In genomic region chr9:132269704-132270516, GRCh38 we compare ENCODE assay signal across 8 cellular contexts.
DNase-seq lines count a peak whose midpoint lies in the region; ATAC-seq, FAIRE-seq and TF ChIP-seq lines count a peak whose summit lies in the region.
"Not testable (repeated sequence)": the region's sequence is repeated elsewhere in the genome, so short reads cannot be mapped to it uniquely, and the experiment has no call there.

No MANE protein-coding gene starts in this region.

- peaks cover 66% of the 10 kb centered on the region for H3K36me3 ChIP-seq in Karpas-422 (ENCODE audit: insufficient read depth, low read length)
- peaks cover 53% of the 10 kb centered on the region for H3K36me3 ChIP-seq in SK-N-MC (ENCODE audit: insufficient read depth, low read length)
- H3K36me3 ChIP-seq in GM12878 (ENCODE audit: control insufficient read depth in 2 of 2, insufficient read depth in 2 of 2, low read length in 1 of 2), result peaks cover 14 to 56% of the 10 kb centered on the region in 2 experiments
- peaks cover 81% of the 10 kb centered on the region for H3K36me3 ChIP-seq in left ventricle myocardium inferior
- H3K36me3 ChIP-seq in thyroid gland, result peaks cover 50 to 59% of the 10 kb centered on the region in 2 donors

- intact Hi-C loops in GM12878 (cut with micrococcal nuclease; ENCODE audit: unreplicated experiment); left ventricle myocardium inferior (cut with micrococcal nuclease): not testable (repeated sequence)
- intact Hi-C loops in thyroid gland (cut with DNase I), result loop anchor here (10.0 kb wide), 1 partner anchor 75 kb away; no protein-coding TSS in a partner anchor

- H3K27ac ChIP-seq in Karpas-422 (ENCODE audit: low read length) (peak overlapping the region; percentile 33), SK-N-MC (peak overlapping the region; percentile 44; the same call in 1 of the 2 replicates), left ventricle myocardium inferior (replicated peaks) (peak overlapping the region; percentile 71)
- not testable (repeated sequence) for H3K27ac ChIP-seq in GM12878 (ENCODE audit: control insufficient read depth, insufficient read depth); thyroid gland

- H4K20me1 ChIP-seq in Karpas-422 (ENCODE audit: insufficient read depth, low read depth, low read length); GM12878 (ENCODE audit: control insufficient read depth, insufficient read depth): not testable (repeated sequence)

- not testable (repeated sequence) for H3K79me2 ChIP-seq in Karpas-422 (ENCODE audit: low read length); GM12878 (ENCODE audit: control insufficient read depth, insufficient read depth, low read length)

- peak; percentile 37; the same call in 1 of the 2 replicates for TF ChIP-seq POLR2A in GM12878 (IDR thresholded peaks at IDR 0.05; ENCODE audit: low read depth, low read length)
- TF ChIP-seq POLR2A in thyroid gland (IDR thresholded peaks at IDR 0.05), result not testable (repeated sequence)

- not testable (repeated sequence) for FAIRE-seq in GM12878 (lab: Jason Lieb, UNC)

- WGBS in GM12878 (ENCODE audit: insufficient coverage, insufficient replicate concordance, low lambda C conversion rate, missing lambda C conversion rate), result 76% methylated on average over 10 of the region's 16 CpGs
- 89 to 90% methylated on average over 10 to 11 of the region's 16 CpGs for WGBS in thyroid gland, 2 donors

- TF ChIP-seq EP300 in GM12878 (IDR thresholded peaks at IDR 0.05; ENCODE audit: borderline replicate concordance in 1 of 2, control insufficient read depth in 1 of 2, low read depth in 2 of 2, low read length in 2 of 2), result peak in 1 of 2 experiments; percentile 64; a peak in 1 of 4 replicates

- TF ChIP-seq RAD21 in GM12878 (IDR thresholded peaks at IDR 0.05; ENCODE audit: insufficient read depth, low read depth, low read length), result not testable (repeated sequence)

- not testable (repeated sequence) for H3K9me3 ChIP-seq in Karpas-422 (ENCODE audit: low read length); SK-N-MC (ENCODE audit: low read depth, low read length); GM12878 (replicated peaks; ENCODE audit: control insufficient read depth, insufficient read depth, low read length); left ventricle myocardium inferior (replicated peaks); thyroid gland

- POLR2A ChIA-PET in GM12878 (lab: Charles Lee), result not testable (repeated sequence)

- ATAC-seq in GM12878, result peak; percentile 38

- H3K4me1 ChIP-seq in Karpas-422 (ENCODE audit: low read length); GM12878 (ENCODE audit: control insufficient read depth, insufficient read depth, low read length); thyroid gland: not testable (repeated sequence)
- H3K4me1 ChIP-seq in left ventricle myocardium inferior, result peaks cover 45% of the 10 kb centered on the region

- H3K9me2 ChIP-seq in Karpas-422 (replicated peaks; ENCODE audit: insufficient read depth, low read length), result not testable (repeated sequence)

- in situ Hi-C loops in GM12878 (cut with MboI), result not testable (repeated sequence)

- CTCF ChIA-PET in GM12878 (lab: Yijun Ruan, JAX), result interaction anchor here (0.6 to 5.5 kb wide), 15 partner anchors 8 to 708 kb away, joined by 3 to 29 read pairs (median 4); no protein-coding TSS in a partner anchor

- DNase-seq in DMS53 (lab: John Stamatoyannopoulos, UW) (peak; percentile 97), GM12878 (ENCODE audit: low read depth, low spot score) (peak; percentile 17), renal cortical epithelial cell (ENCODE audit: low read depth) (peak; percentile 79), thyroid gland (peak; percentile 26 to 34)
- DNase-seq in Karpas-422; SK-N-MC (ENCODE audit: low read depth, low spot score); left ventricle myocardium inferior: not testable (repeated sequence)
- peak; percentile 29 for DNase-seq in activated CD8-positive, alpha-beta memory T cell treated with anti-CD3 and anti-CD28 coated beads, Interleukin-2, amount 50 U/mL, for 4 hours

- not testable (repeated sequence) for H3K4me2 ChIP-seq in Karpas-422 (ENCODE audit: low read depth, low read length, poor library complexity, severe bottlenecking); GM12878 (ENCODE audit: control insufficient read depth, insufficient read depth)

- RAD21 ChIA-PET in GM12878 (lab: Charles Lee; ENCODE audit: unreplicated experiment), result interaction anchor here (0.5 kb wide), 1 partner anchor 1286 kb away, joined by 3 read pairs; no protein-coding TSS in a partner anchor

- TF ChIP-seq CTCF in GM12878 (IDR thresholded peaks at IDR 0.05 in 2 of 3, conservative IDR thresholded peaks at IDR 0.05 in 1 of 3; ENCODE audit: control insufficient read depth in 2 of 3, extremely low read depth in 1 of 3, insufficient read depth in 1 of 3, low read depth in 3 of 3, low read length in 3 of 3); left ventricle myocardium inferior (IDR thresholded peaks at IDR 0.05; ENCODE audit: borderline replicate concordance); thyroid gland (IDR thresholded peaks at IDR 0.05): not testable (repeated sequence)

- BruUV-seq in GM12878 (replicated peaks; lab: Mats Ljungman, UMichigan), result not testable (repeated sequence)

- not testable (repeated sequence) for H2AFZ ChIP-seq in Karpas-422 (ENCODE audit: low read length); GM12878 (ENCODE audit: control insufficient read depth, low read depth, low read length)

- not testable (repeated sequence) for H3K9ac ChIP-seq in Karpas-422 (ENCODE audit: low read length); SK-N-MC (ENCODE audit: insufficient read length); GM12878 (ENCODE audit: control insufficient read depth, insufficient read depth, low read length)

- not testable (repeated sequence) for H3K4me3 ChIP-seq in Karpas-422 (ENCODE audit: low read length); SK-N-MC; GM12878; left ventricle myocardium inferior; thyroid gland (replicated peaks in 1 of 3)

- not testable (repeated sequence) for H3K27me3 ChIP-seq in Karpas-422 (ENCODE audit: low read length); GM12878 (replicated peaks in 1 of 2; ENCODE audit: control insufficient read depth in 2 of 2, insufficient read depth in 2 of 2, low read length in 1 of 2); left ventricle myocardium inferior (ENCODE audit: low read depth); thyroid gland

- SMC1A ChIA-PET in GM12878 (lab: Charles Lee; ENCODE audit: uncharacterized antibody, unreplicated experiment), result interaction anchor here (1.0 to 1.4 kb wide), 2 partner anchors 112 to 126 kb away, joined by 3 read pairs; no protein-coding TSS in a partner anchor

TF ChIP-seq in GM12878, 131 proteins besides CTCF, POLR2A, EP300 and RAD21 (continues in another document):
- TF ChIP-seq POLR2AphosphoS5 (IDR thresholded peaks at IDR 0.05; ENCODE audit: low read length) (peak; percentile 49; the same call in 1 of the 2 replicates), NFIC (IDR thresholded peaks at IDR 0.05; ENCODE audit: low read depth, low read length) (peak; percentile 63), BCL3 (IDR thresholded peaks at IDR 0.05; ENCODE audit: borderline replicate concordance, insufficient read depth, low read depth, low read length, poor library complexity, severe bottlenecking) (peak; percentile 91), ATF2 (IDR thresholded peaks at IDR 0.05; ENCODE audit: low read length) (0 out of 2 replicates have a peak, but pooled peaks have one; percentile 22), GABPA (IDR thresholded peaks at IDR 0.05; ENCODE audit: low read depth) (peak; percentile 25; the same call in 1 of the 2 replicates), PBX3 (IDR thresholded peaks at IDR 0.05; ENCODE audit: insufficient replicate concordance, low read depth, low read length) (peak; percentile 48), TCF3 (IDR thresholded peaks at IDR 0.05; ENCODE audit: borderline replicate concordance, insufficient read depth, low read depth, low read length) (peak; percentile 74)
